8 cellular contexts compared by ENCODE assay signal in genomic region chr16:27286446-27286845, GRCh38. TPM values are rescaled to one million over a fixed set of nuclear protein-coding genes. Genes with fewer than 3 reads are reported as not detected.
DNase-seq lines count a peak whose midpoint lies in the region; ATAC-seq, FAIRE-seq and TF ChIP-seq lines count a peak whose summit lies in the region.

No MANE protein-coding gene starts in this region.

- H2AFZ ChIP-seq in H9 (ENCODE audit: low read length): no peak overlapping the region

- H2BK15ac ChIP-seq in H9 (ENCODE audit: low read depth, low read length): no peak overlapping the region

- no peak overlapping the region; a peak in 1 of 7 replicates for H3K27ac Mint-ChIP-seq in H9

- H3T11ph ChIP-seq in H9 (ENCODE audit: low read length): no peak overlapping the region

- no peak overlapping the region for H4K5ac ChIP-seq in H9 (ENCODE audit: insufficient read length, low read depth, low read length)

- H3K23me2 ChIP-seq in H9 (ENCODE audit: insufficient read length, low read depth, low read length, poor library complexity, severe bottlenecking): no peaks in the 10 kb centered on the region

- no peak overlapping the region for H4K8ac ChIP-seq in H9 (replicated peaks; ENCODE audit: insufficient read length, low read depth, low read length)

- DNase-seq in H54 (ENCODE audit: insufficient read length, low spot score) (peak; percentile 71), foreskin keratinocyte (peak; percentile 88 to 95), H9 (no peak), NCI-H128 (lab: John Stamatoyannopoulos, UW; ENCODE audit: unreplicated experiment) (no peak)

- H2BK20ac ChIP-seq in H9 (ENCODE audit: low read depth, low read length, poor library complexity, severe bottlenecking): no peak overlapping the region

- H2AK5ac ChIP-seq in H9 (ENCODE audit: insufficient read length, low read length): no peak overlapping the region

- ATAC-seq in SK-N-SH treated with all-trans-retinoic acid at 6 μM for 48 hours (peak; percentile 94), foreskin keratinocyte (peak; percentile 90), HG02623 (IDR thresholded peaks at IDR 0.05; ENCODE audit: unreplicated experiment) (no peak), GM18498 (IDR thresholded peaks at IDR 0.05; ENCODE audit: unreplicated experiment) (no peak)

- H3K4me1 Mint-ChIP-seq in H9: peaks cover 2 to 3% of the 10 kb centered on the region in 2 experiments

- H3K79me1 ChIP-seq in H9 (ENCODE audit: insufficient read depth, low read depth, low read length, poor library complexity, severe bottlenecking): no peaks in the 10 kb centered on the region

- H3K4me1 ChIP-seq in foreskin keratinocyte: peaks cover 11% of the 10 kb centered on the region
- H3K4me1 ChIP-seq in H9 (ENCODE audit: insufficient read depth, low read length): no peaks in the 10 kb centered on the region

- H3K9me3 Mint-ChIP-seq in H9: no peaks in the 10 kb centered on the region

- no peak overlapping the region for H3K9ac ChIP-seq in H9 (ENCODE audit: extremely low read depth, insufficient read length, low read length)

- TF ChIP-seq POLR2A in H54 (IDR thresholded peaks at IDR 0.05; ENCODE audit: low read depth, low read length): no peak

- no peaks in the 10 kb centered on the region for H3K36me3 Mint-ChIP-seq in H9 (ENCODE audit: insufficient read depth in 1 of 3, low read depth in 3 of 3)

- no peak overlapping the region for H3K4ac ChIP-seq in H9 (ENCODE audit: low read depth, low read length)

- no peak overlapping the region for H3K14ac ChIP-seq in H9 (ENCODE audit: insufficient read depth, low read length)

- H2BK120ac ChIP-seq in H9 (ENCODE audit: low read depth, low read length, poor library complexity, severe bottlenecking): no peak overlapping the region

- no peak overlapping the region for H4K91ac ChIP-seq in H9 (ENCODE audit: insufficient read length, low read depth, low read length)

- no peak overlapping the region for H3K4me3 Mint-ChIP-seq in H9

- H2BK12ac ChIP-seq in H9 (ENCODE audit: insufficient read length, low read depth, low read length): no peak overlapping the region

- TF ChIP-seq CTCF in foreskin keratinocyte (conservative IDR thresholded peaks at IDR 0.05): no peak
- no peak for TF ChIP-seq CTCF in H9 (conservative IDR thresholded peaks at IDR 0.05)

- no peak overlapping the region for H3K4me2 ChIP-seq in H9 (ENCODE audit: insufficient read depth, insufficient read length, low read length)

- H3K27ac ChIP-seq in foreskin keratinocyte: no peak overlapping the region
- H3K27ac ChIP-seq in skin epidermis: peak overlapping the region in 16 of 21 experiments; percentile 4 to 75 (median 48)
- H3K27ac ChIP-seq in H9 (ENCODE audit: insufficient read length, low read depth, low read length): no peak overlapping the region

- H3K79me2 ChIP-seq in H9 (ENCODE audit: insufficient read depth, low read length): no peaks in the 10 kb centered on the region

- H3K23ac ChIP-seq in H9 (ENCODE audit: insufficient read length, low read depth, low read length): no peak overlapping the region

- H3K4me3 ChIP-seq in skin epidermis: no peak overlapping the region

- peak; percentile 75 for FAIRE-seq in H54 (lab: Jason Lieb, UNC)

- no peaks in the 10 kb centered on the region; the same call in 1 of the 2 replicates for H3K27me3 Mint-ChIP-seq in H9 (ENCODE audit: low read depth)

- no peak overlapping the region for H3K18ac ChIP-seq in H9 (ENCODE audit: insufficient read length, low read depth, low read length)

- H3K56ac ChIP-seq in H9 (ENCODE audit: insufficient read length, low read depth, low read length): no peak overlapping the region

- no peaks in the 10 kb centered on the region for H3K27me3 ChIP-seq in foreskin keratinocyte
- H3K27me3 ChIP-seq in H9 (ENCODE audit: insufficient read depth, low read length): no peaks in the 10 kb centered on the region

- no CpG with 5 or more reads among the region's 4 CpGs for WGBS in H9 (ENCODE audit: extremely low coverage, insufficient read length, low lambda C conversion rate)

- no peak overlapping the region for H2BK5ac ChIP-seq in H9 (ENCODE audit: insufficient read length, low read length)

- H4K20me1 ChIP-seq in H9 (ENCODE audit: control insufficient read depth, insufficient read depth, insufficient read length): no peaks in the 10 kb centered on the region

- H3K9me3 ChIP-seq in H9 (ENCODE audit: control insufficient read depth, low read depth, low read length): no peaks in the 10 kb centered on the region

TF ChIP-seq in SK-N-SH treated with all-trans-retinoic acid at 6 μM for 48 hours, 23 proteins besides CTCF, POLR2A, EP300 and RAD21 (continues in another document):
- TF ChIP-seq ARNTL (CRISPR knock-in tag; IDR thresholded peaks at IDR 0.05; ENCODE audit: borderline replicate concordance, low read depth) (no peak), TCF4 (CRISPR knock-in tag; IDR thresholded peaks at IDR 0.05; ENCODE audit: borderline replicate concordance) (no peak), TSHZ2 (CRISPR knock-in tag; IDR thresholded peaks at IDR 0.05) (no peak), ZNF8 (CRISPR knock-in tag; IDR thresholded peaks at IDR 0.05) (no peak), SNAI2 (CRISPR knock-in tag; IDR thresholded peaks at IDR 0.05) (no peak), ZC3H10 (CRISPR knock-in tag; IDR thresholded peaks at IDR 0.05) (no peak), POU6F1 (CRISPR knock-in tag; IDR thresholded peaks at IDR 0.05; ENCODE audit: borderline replicate concordance, low read depth) (no peak), GLIS3 (CRISPR knock-in tag; IDR thresholded peaks at IDR 0.05) (no peak)
- TF ChIP-seq, protein P1, sequence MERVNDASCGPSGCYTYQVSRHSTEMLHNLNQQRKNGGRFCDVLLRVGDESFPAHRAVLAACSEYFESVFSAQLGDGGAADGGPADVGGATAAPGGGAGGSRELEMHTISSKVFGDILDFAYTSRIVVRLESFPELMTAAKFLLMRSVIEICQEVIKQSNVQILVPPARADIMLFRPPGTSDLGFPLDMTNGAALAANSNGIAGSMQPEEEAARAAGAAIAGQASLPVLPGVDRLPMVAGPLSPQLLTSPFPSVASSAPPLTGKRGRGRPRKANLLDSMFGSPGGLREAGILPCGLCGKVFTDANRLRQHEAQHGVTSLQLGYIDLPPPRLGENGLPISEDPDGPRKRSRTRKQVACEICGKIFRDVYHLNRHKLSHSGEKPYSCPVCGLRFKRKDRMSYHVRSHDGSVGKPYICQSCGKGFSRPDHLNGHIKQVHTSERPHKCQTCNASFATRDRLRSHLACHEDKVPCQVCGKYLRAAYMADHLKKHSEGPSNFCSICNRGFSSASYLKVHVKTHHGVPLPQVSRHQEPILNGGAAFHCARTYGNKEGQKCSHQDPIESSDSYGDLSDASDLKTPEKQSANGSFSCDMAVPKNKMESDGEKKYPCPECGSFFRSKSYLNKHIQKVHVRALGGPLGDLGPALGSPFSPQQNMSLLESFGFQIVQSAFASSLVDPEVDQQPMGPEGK (CRISPR knock-in tag; IDR thresholded peaks at IDR 0.05; ENCODE audit: borderline replicate concordance): no peak
- TF ChIP-seq, protein P2, sequence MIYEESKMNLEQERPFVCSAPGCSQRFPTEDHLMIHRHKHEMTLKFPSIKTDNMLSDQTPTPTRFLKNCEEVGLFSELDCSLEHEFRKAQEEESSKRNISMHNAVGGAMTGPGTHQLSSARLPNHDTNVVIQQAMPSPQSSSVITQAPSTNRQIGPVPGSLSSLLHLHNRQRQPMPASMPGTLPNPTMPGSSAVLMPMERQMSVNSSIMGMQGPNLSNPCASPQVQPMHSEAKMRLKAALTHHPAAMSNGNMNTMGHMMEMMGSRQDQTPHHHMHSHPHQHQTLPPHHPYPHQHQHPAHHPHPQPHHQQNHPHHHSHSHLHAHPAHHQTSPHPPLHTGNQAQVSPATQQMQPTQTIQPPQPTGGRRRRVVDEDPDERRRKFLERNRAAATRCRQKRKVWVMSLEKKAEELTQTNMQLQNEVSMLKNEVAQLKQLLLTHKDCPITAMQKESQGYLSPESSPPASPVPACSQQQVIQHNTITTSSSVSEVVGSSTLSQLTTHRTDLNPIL (CRISPR knock-in tag; IDR thresholded peaks at IDR 0.05; ENCODE audit: low read depth): no peak

RNA-seq across cellular contexts. Expression of gene NSMCE1, which starts 17.9 kb away (rescaled TPM):
- 65.4 and 68.7 TPM in 2 replicates for total RNA-seq in foreskin keratinocyte
- 88.8 and 91.5 TPM in 2 replicates for polyA plus RNA-seq in foreskin keratinocyte
- total RNA-seq in H9 (2021): 19.3 and 25.3 TPM in 2 replicates

RNA-seq across cellular contexts. Expression of gene IL4R, which starts 27.3 kb away (rescaled TPM):
- total RNA-seq in foreskin keratinocyte (78.4 and 83.6 TPM in 2 replicates), H9 (2021) (28.3 and 28.6 TPM in 2 replicates)
- 50.4 and 57.1 TPM in 2 replicates for polyA plus RNA-seq in foreskin keratinocyte

Comparison
In these comparisons a context has a peak if more than half of its experiments do, and no peak if none do; other contexts are left out.
1. DNase-seq: peak in H54 (single experiment) and foreskin keratinocyte (2 of 2); none in H9 (single experiment) and NCI-H128 (single experiment).
2. ATAC-seq: peak in SK-N-SH treated with all-trans-retinoic acid at 6 μM for 48 hours (single experiment) and foreskin keratinocyte (single experiment); none in HG02623 (single experiment) and GM18498 (single experiment).
3. H3K27ac ChIP-seq: peak in skin epidermis (16 of 21); none in foreskin keratinocyte (single experiment) and H9 (single experiment).